Comparison of ENCODE assay signal across 12 cellular contexts in the genomic region with DNA sequence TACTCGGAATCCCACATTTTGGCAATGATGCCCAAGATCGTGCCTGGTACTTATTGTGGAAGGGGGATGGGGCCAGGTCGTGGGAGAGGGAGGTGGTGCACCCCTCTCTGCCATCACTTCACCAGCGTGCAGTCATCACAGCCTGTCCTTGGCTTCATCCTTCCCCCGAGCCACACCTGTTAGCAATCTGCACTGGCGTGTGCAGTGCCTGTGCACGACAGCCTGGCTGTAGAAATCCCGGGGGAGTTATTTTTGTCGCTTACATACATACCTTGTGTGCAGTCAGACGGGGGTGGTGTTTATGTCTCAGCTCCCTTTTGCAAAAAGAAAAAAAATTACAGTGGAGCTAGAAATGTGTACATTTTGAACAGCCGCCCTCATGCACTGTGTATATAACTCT.
DNase-seq lines count a peak whose midpoint lies in the region; ATAC-seq and TF ChIP-seq lines count a peak whose summit lies in the region.
"Had no signal": no experiment of that assay in that cellular context is flagged by ENCODE, and none has a peak within 500 bp of the region (broad histone marks: within the 10 kb centered on the region; RNA-seq: fewer than 3 reads in every experiment).

No MANE protein-coding gene starts in this region.

- H4K91ac ChIP-seq in IMR-90 (ENCODE audit: insufficient read depth, low read depth, low read length): no peak overlapping the region

- dilution Hi-C loops in IMR-90 (cut with HindIII; ENCODE audit: low sequenced_read_pairs, unreplicated experiment): no loop called here

- H3K9ac ChIP-seq in IMR-90 (ENCODE audit: low read depth, low read length): no peak overlapping the region

- CTCF ChIA-PET in IMR-90 (lab: Yijun Ruan, JAX): no interaction called here

- H2BK20ac ChIP-seq in IMR-90 (ENCODE audit: low read depth, low read length): no peak overlapping the region

- peak overlapping the region; percentile 4 for H2AFZ ChIP-seq in IMR-90 (replicated peaks; ENCODE audit: low read length, poor library complexity)

- no TSS peak for BruUV-seq in IMR-90 (replicated peaks; lab: Mats Ljungman, UMichigan)

- no peak overlapping the region for H3K27ac ChIP-seq in IMR-90 (ENCODE audit: insufficient read depth, low read length)
- H3K27ac ChIP-seq: adrenal gland, HL-60 had no signal

- H3K18ac ChIP-seq in IMR-90 (ENCODE audit: low read depth, low read length): no peak overlapping the region

- WGBS in IMR-90 (ENCODE audit: extremely low coverage in 2 of 2, insufficient read length in 1 of 2), 2 experiments: no CpG with 5 or more reads among the region's 11 CpGs

- H2AK9ac ChIP-seq in IMR-90 (replicated peaks; ENCODE audit: low read depth, low read length, poor library complexity): no peak overlapping the region

- DNase-seq in GM13976 (ENCODE audit: low spot score) (peak; percentile 59), IMR-90 (no peak), kidney tubule cell (ENCODE audit: low spot score) (peak; percentile 50), posterior vena cava (ENCODE audit: low spot score) (no peak), H7 (no peak), NCI-H2081 treated with DMSO at 0.1 percent for 48 hours (lab: John Stamatoyannopoulos, UW) (no peak)
- no peak for DNase-seq in activated CD8-positive, alpha-beta memory T cell treated with anti-CD3 and anti-CD28 coated beads, Interleukin-2, amount 50 U/mL, for 48 hours
- DNase-seq: adrenal gland; effector CD4-positive, alpha-beta T cell; NCI-H2029 had no signal

- H3K4me1 ChIP-seq in IMR-90 (ENCODE audit: control insufficient read depth, insufficient read depth, low read length): peaks cover 2% of the 10 kb centered on the region; the same call in 1 of the 2 replicates
- H3K4me1 ChIP-seq: adrenal gland had no signal

- H2BK5ac ChIP-seq in IMR-90 (ENCODE audit: low read depth, low read length, poor library complexity, severe bottlenecking): no peak overlapping the region

- no peak overlapping the region for H3K14ac ChIP-seq in IMR-90 (replicated peaks; ENCODE audit: low read depth, low read length)

- intact Hi-C loops in IMR-90 (cut with micrococcal nuclease) (no loop called here), posterior vena cava (cut with DNase I) (no loop called here)

- no peak overlapping the region for H3K23ac ChIP-seq in IMR-90 (ENCODE audit: low read depth, low read length)

- ATAC-seq in GM21360 (IDR thresholded peaks at IDR 0.05; ENCODE audit: unreplicated experiment) (peak; percentile 81), IMR-90 (ENCODE audit: low read depth) (no peak)

- no peaks in the 10 kb centered on the region for H3K79me1 ChIP-seq in IMR-90 (ENCODE audit: low read depth in 1 of 2, low read length in 2 of 2)

- in situ Hi-C loops in GM13976 (cut with MboI; ENCODE audit: low sequenced_read_pairs, unreplicated experiment): no loop called here
- in situ Hi-C loops in IMR-90 (cut with MboI; ENCODE audit: low sequenced_read_pairs): no loop called here

- no peak overlapping the region for H3K4ac ChIP-seq in IMR-90 (ENCODE audit: low read depth, low read length)

- POLR2A ChIA-PET in IMR-90 (lab: Charles Lee; ENCODE audit: unreplicated experiment): no interaction called here

- H3K36me3 ChIP-seq in IMR-90 (ENCODE audit: control insufficient read depth, insufficient read depth, low read length) (no peaks in the 10 kb centered on the region), H7 (replicated peaks; ENCODE audit: control insufficient read depth, insufficient read depth, low read length) (no peaks in the 10 kb centered on the region)
- H3K36me3 ChIP-seq: adrenal gland had no signal

- no peak overlapping the region for H2AK5ac ChIP-seq in IMR-90 (ENCODE audit: low read depth, low read length)

- no peak for TF ChIP-seq POLR2A in IMR-90 (IDR thresholded peaks at IDR 0.05; ENCODE audit: low read depth, low read length)

- H4K20me1 ChIP-seq in IMR-90 (ENCODE audit: insufficient read depth, low read length): no peaks in the 10 kb centered on the region

- H3K4me3 ChIP-seq in IMR-90 (ENCODE audit: insufficient read depth, low read depth, low read length) (no peak overlapping the region), H7 (ENCODE audit: insufficient read depth, low read depth, low read length) (no peak overlapping the region)
- H3K4me3 ChIP-seq: adrenal gland had no signal

- no peaks in the 10 kb centered on the region for H3K9me1 ChIP-seq in IMR-90 (ENCODE audit: insufficient read depth, low read length)

- TF ChIP-seq RAD21 in IMR-90 (IDR thresholded peaks at IDR 0.05; ENCODE audit: low read length): no peak

- H3K9me3 ChIP-seq in IMR-90 (ENCODE audit: control insufficient read depth, insufficient read depth, low read length): peaks cover 4% of the 10 kb centered on the region
- H3K9me3 ChIP-seq: adrenal gland had no signal

- TF ChIP-seq CTCF in GM13976 (IDR thresholded peaks at IDR 0.05; ENCODE audit: borderline replicate concordance, control extremely low read depth, extremely low read depth, insufficient read depth, missing control alignments) (no peak), IMR-90 (conservative IDR thresholded peaks at IDR 0.05; ENCODE audit: low read depth, low read length) (no peak)

- no peak overlapping the region for H2BK15ac ChIP-seq in IMR-90 (ENCODE audit: low read depth, low read length)

- H3K27me3 ChIP-seq in IMR-90 (ENCODE audit: control insufficient read depth, insufficient read depth, low read length): peaks cover 51% of the 10 kb centered on the region
- no peaks in the 10 kb centered on the region for H3K27me3 ChIP-seq in H7 (ENCODE audit: control insufficient read depth, insufficient read depth, low read length)
- H3K27me3 ChIP-seq: adrenal gland had no signal

- no peak overlapping the region; the same call in 1 of the 2 replicates for H3K4me2 ChIP-seq in IMR-90 (ENCODE audit: low read depth, low read length)

- no peak overlapping the region for H4K8ac ChIP-seq in IMR-90 (ENCODE audit: low read depth in 2 of 2, low read length in 2 of 2)

- no peak overlapping the region for H2BK120ac ChIP-seq in IMR-90 (ENCODE audit: low read depth, low read length)

- no peak overlapping the region for H4K5ac ChIP-seq in IMR-90 (ENCODE audit: low read depth, low read length)

- no peak overlapping the region for H3K56ac ChIP-seq in IMR-90 (ENCODE audit: extremely low read depth, insufficient read depth, low read length)

TF ChIP-seq in IMR-90, 13 proteins besides CTCF, POLR2A, EP300 and RAD21:
- TF ChIP-seq SMC3 (IDR thresholded peaks at IDR 0.05; ENCODE audit: low read depth, low read length) (no peak), FOS (IDR thresholded peaks at IDR 0.05; ENCODE audit: low read depth, low read length) (no peak), MXI1 (IDR thresholded peaks at IDR 0.05; ENCODE audit: borderline replicate concordance, low read depth, low read length) (no peak), RCOR1 (IDR thresholded peaks at IDR 0.05; ENCODE audit: insufficient replicate concordance, low read length) (no peak)
- TF ChIP-seq, protein P1, sequence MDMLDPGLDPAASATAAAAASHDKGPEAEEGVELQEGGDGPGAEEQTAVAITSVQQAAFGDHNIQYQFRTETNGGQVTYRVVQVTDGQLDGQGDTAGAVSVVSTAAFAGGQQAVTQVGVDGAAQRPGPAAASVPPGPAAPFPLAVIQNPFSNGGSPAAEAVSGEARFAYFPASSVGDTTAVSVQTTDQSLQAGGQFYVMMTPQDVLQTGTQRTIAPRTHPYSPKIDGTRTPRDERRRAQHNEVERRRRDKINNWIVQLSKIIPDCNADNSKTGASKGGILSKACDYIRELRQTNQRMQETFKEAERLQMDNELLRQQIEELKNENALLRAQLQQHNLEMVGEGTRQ (IDR thresholded peaks at IDR 0.05; ENCODE audit: low read depth, low read length): no peak

Comparison
In these comparisons a context has a peak if more than half of its experiments do, and no peak if none do; other contexts are left out.
1. DNase-seq: peak in GM13976 (single experiment) and kidney tubule cell (single experiment); none in IMR-90 (single experiment), posterior vena cava (single experiment), H7 (single experiment), NCI-H2081 treated with DMSO at 0.1 percent for 48 hours (single experiment) and activated CD8-positive, alpha-beta memory T cell treated with anti-CD3 and anti-CD28 coated beads, Interleukin-2, amount 50 U/mL, for 48 hours (single experiment).